Comparison of ENCODE assay signal across 1 cellular context in the genomic region with DNA sequence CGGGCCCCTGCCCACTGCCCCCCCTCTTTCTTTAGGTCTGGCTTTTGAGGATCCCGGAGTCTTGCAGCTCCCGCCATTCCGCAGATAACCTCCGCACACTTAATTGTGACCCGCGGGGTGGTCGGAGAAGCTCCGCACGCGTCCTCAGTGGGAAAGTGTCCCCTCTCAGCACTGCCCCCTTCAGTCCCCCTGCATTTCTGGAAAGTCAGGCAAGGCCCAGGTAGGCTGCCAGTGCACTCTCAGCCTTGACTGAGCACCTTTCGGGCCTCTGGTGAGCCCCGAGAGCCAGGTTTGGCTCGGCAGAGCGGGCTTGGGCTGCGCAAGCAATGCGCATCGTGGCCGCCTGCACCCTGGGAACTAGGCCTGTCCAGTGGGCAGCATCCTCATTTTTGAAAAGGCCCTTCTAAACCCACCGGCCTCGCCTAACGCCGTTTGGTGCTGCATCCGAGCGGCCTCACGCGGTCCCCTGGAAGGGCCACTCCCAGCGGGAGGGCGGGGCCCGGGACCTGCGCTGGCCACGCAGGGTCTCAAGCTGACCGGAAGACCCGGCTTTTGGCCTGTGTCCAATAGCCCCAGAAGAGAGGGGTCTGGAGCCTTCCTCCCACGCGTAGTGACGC.
TF ChIP-seq lines count a peak whose summit lies in the region.

No MANE protein-coding gene starts in this region.

TF ChIP-seq in WTC11, 78 proteins besides CTCF, POLR2A, EP300 and RAD21 (continued from another document):
- TF ChIP-seq E2F5 (CRISPR knock-in tag; IDR thresholded peaks at IDR 0.05) (0 out of 2 replicates have a peak, but pooled peaks have one; percentile 14), MAX (CRISPR knock-in tag; IDR thresholded peaks at IDR 0.05) (0 out of 2 replicates have a peak, but pooled peaks have one; percentile 8), FOXP1 (CRISPR knock-in tag; IDR thresholded peaks at IDR 0.05; ENCODE audit: borderline replicate concordance) (0 out of 2 replicates have a peak, but pooled peaks have one; percentile 34)
- TF ChIP-seq, protein P1, sequence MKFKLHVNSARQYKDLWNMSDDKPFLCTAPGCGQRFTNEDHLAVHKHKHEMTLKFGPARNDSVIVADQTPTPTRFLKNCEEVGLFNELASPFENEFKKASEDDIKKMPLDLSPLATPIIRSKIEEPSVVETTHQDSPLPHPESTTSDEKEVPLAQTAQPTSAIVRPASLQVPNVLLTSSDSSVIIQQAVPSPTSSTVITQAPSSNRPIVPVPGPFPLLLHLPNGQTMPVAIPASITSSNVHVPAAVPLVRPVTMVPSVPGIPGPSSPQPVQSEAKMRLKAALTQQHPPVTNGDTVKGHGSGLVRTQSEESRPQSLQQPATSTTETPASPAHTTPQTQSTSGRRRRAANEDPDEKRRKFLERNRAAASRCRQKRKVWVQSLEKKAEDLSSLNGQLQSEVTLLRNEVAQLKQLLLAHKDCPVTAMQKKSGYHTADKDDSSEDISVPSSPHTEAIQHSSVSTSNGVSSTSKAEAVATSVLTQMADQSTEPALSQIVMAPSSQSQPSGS (CRISPR knock-in tag; IDR thresholded peaks at IDR 0.05; ENCODE audit: borderline replicate concordance, low read depth), result no peak
- TF ChIP-seq, protein P2, sequence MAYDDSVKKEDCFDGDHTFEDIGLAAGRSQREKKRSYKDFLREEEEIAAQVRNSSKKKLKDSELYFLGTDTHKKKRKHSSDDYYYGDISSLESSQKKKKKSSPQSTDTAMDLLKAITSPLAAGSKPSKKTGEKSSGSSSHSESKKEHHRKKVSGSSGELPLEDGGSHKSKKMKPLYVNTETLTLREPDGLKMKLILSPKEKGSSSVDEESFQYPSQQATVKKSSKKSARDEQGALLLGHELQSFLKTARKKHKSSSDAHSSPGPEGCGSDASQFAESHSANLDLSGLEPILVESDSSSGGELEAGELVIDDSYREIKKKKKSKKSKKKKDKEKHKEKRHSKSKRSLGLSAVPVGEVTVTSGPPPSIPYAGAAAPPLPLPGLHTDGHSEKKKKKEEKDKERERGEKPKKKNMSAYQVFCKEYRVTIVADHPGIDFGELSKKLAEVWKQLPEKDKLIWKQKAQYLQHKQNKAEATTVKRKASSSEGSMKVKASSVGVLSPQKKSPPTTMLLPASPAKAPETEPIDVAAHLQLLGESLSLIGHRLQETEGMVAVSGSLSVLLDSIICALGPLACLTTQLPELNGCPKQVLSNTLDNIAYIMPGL (CRISPR knock-in tag; IDR thresholded peaks at IDR 0.05), result no peak
